Comparison of ENCODE assay signal across 23 cellular contexts in genomic region chr12:102913453-102914226, GRCh38. TPM values are rescaled to one million over a fixed set of nuclear protein-coding genes. Genes with fewer than 3 reads are reported as not detected.
DNase-seq lines count a peak whose midpoint lies in the region; ATAC-seq, FAIRE-seq and TF ChIP-seq lines count a peak whose summit lies in the region.
"Had no signal": no experiment of that assay in that cellular context is flagged by ENCODE, and none has a peak within 500 bp of the region (broad histone marks: within the 10 kb centered on the region; RNA-seq: fewer than 3 reads in every experiment).

No MANE protein-coding gene starts in this region.

- POLR2A ChIA-PET in HepG2 (lab: Yijun Ruan, JAX), result interaction anchor here (1.8 to 3.4 kb wide), 3 partner anchors 10 to 29 kb away, joined by 5 to 22 read pairs (median 8); no protein-coding TSS in a partner anchor

- peak overlapping the region; percentile 91 for H3K9ac ChIP-seq in HepG2 (ENCODE audit: insufficient read depth, low read depth, low read length)

- peak; percentile 26 for DNase-seq in SK-MEL-5 (ENCODE audit: low read depth, low spot score)
- DNase-seq in epithelial cell of esophagus (ENCODE audit: low read depth), result peak; percentile 2
- no peak for DNase-seq in HepG2 (ENCODE audit: low spot score)
- peak; percentile 25 for DNase-seq in renal cortical epithelial cell (ENCODE audit: low read depth)
- DNase-seq in BE2C, result no peak
- DNase-seq in NCI-H1105 treated with DMSO at 0.1 percent for 48 hours (lab: John Stamatoyannopoulos, UW), result no peak
- DNase-seq in effector memory CD8-positive, alpha-beta T cell, result no peak
- DNase-seq: 8988T; ACHN; AML-193; Caco-2; CD4-positive, alpha-beta memory T cell; DMS153; DND-41; H9 had no signal

- H3K36me3 ChIP-seq in HepG2 (replicated peaks in 1 of 2; ENCODE audit: control insufficient read depth in 1 of 2, insufficient read depth in 2 of 2, low read length in 2 of 2), result peaks cover 5 to 16% of the 10 kb centered on the region in 2 experiments
- no peaks in the 10 kb centered on the region for H3K36me3 ChIP-seq in BE2C

- peak overlapping the region; percentile 90 for H3K4me2 ChIP-seq in HepG2 (ENCODE audit: low read depth, low read length)
- H3K4me2 ChIP-seq: A549, GM23338 had no signal

- no peaks in the 10 kb centered on the region for H4K20me1 ChIP-seq in HepG2 (ENCODE audit: insufficient read depth, low read length)

- peaks cover 10 to 18% of the 10 kb centered on the region in 2 donors for H3K27me3 Mint-ChIP-seq in effector memory CD8-positive, alpha-beta T cell

- H3K4me1 ChIP-seq in HepG2 (ENCODE audit: insufficient read depth, low read length) (peaks cover 76% of the 10 kb centered on the region), BE2C (no peaks in the 10 kb centered on the region)
- H3K4me1 ChIP-seq: A549, Caco-2 had no signal

- no peak overlapping the region for H3K4me3 Mint-ChIP-seq in effector memory CD8-positive, alpha-beta T cell
- H3K4me3 Mint-ChIP-seq: CD4-positive, alpha-beta memory T cell; GM23338; H9 had no signal

- TF ChIP-seq CTCF in epithelial cell of esophagus (IDR thresholded peaks at IDR 0.05; ENCODE audit: insufficient read depth, low read depth, low read length, missing control alignments) (no peak), HepG2 (CRISPR knock-in tag; IDR thresholded peaks at IDR 0.05) (no peak), BE2C (IDR thresholded peaks at IDR 0.05; ENCODE audit: low read depth, low read length) (no peak)

- H3K4me3 ChIP-seq in epithelial cell of esophagus (ENCODE audit: low read length) (no peak overlapping the region), HepG2 (replicated peaks in 1 of 3; ENCODE audit: insufficient read depth in 1 of 3, low read depth in 2 of 3, low read length in 3 of 3) (peak overlapping the region; percentile 67 to 83 (median 74); a peak in 4 of 6 replicates), BE2C (ENCODE audit: low read depth, low read length) (no peak overlapping the region)
- H3K4me3 ChIP-seq: A549, GM23338 had no signal

- no peak overlapping the region for H3K27ac Mint-ChIP-seq in effector memory CD8-positive, alpha-beta T cell
- H3K27ac Mint-ChIP-seq: CD4-positive, alpha-beta memory T cell; GM23338; H9 had no signal

- H3K27me3 ChIP-seq in HepG2 (ENCODE audit: control insufficient read depth in 1 of 2, insufficient read depth in 2 of 2, low read length in 2 of 2) (no peaks in the 10 kb centered on the region; a peak in 1 of 5 replicates), BE2C (no peaks in the 10 kb centered on the region; the same call in 1 of the 2 replicates)

- peaks cover 89% of the 10 kb centered on the region for H3K79me2 ChIP-seq in HepG2 (ENCODE audit: insufficient read depth, low read length)

- WGBS in HepG2 (ENCODE audit: low lambda C conversion rate), result 40% methylated on average over 2 of the region's 2 CpGs

- in situ Hi-C loops in SK-MEL-5 (cut with HindIII; ENCODE audit: low pct_unique_long_range_greater_than_20kb, low sequenced_read_pairs), result no loop called here
- in situ Hi-C loops in HepG2 (cut with HindIII; ENCODE audit: extremely low pct_ligation_motif_present, low pct_unique_long_range_greater_than_20kb), result no loop called here

- BruUV-seq in HepG2 (replicated peaks; lab: Mats Ljungman, UMichigan), result no TSS peak

- TF ChIP-seq EP300 in HepG2 (IDR thresholded peaks at IDR 0.05; ENCODE audit: low read depth in 2 of 2, low read length in 2 of 2) (peak in 1 of 2 experiments; percentile 30; a peak in 1 of 4 replicates), HepG2 (CRISPR knock-in tag; IDR thresholded peaks at IDR 0.05; ENCODE audit: borderline replicate concordance) (no peak)

- peaks cover 0 to 5% of the 10 kb centered on the region in 2 donors for H3K4me1 Mint-ChIP-seq in effector memory CD8-positive, alpha-beta T cell (ENCODE audit: low read depth in 2 of 2)

- peak overlapping the region; percentile 92 for H3K27ac ChIP-seq in HepG2 (ENCODE audit: extremely low read length, insufficient read depth, low read length)
- H3K27ac ChIP-seq: A549 had no signal

- ATAC-seq in HepG2, result no peak
- no peak for ATAC-seq in effector memory CD8-positive, alpha-beta T cell (replicated peaks)
- ATAC-seq: A549, GM23338, HCT116 had no signal

- no peak for FAIRE-seq in HepG2 (lab: Jason Lieb, UNC)
- FAIRE-seq: A549, G401.6, GM12892, GM19239 had no signal

- no peaks in the 10 kb centered on the region for H3K9me3 Mint-ChIP-seq in effector memory CD8-positive, alpha-beta T cell
- H3K9me3 Mint-ChIP-seq: CD4-positive, alpha-beta memory T cell; GM23338; H9 had no signal

- CTCF ChIA-PET in HepG2 (lab: Yijun Ruan, JAX; ENCODE audit: low intra/inter-chr PET ratio, low total read pairs), result no interaction called here

- H3K36me3 Mint-ChIP-seq in effector memory CD8-positive, alpha-beta T cell (ENCODE audit: insufficient read depth), result no peaks in the 10 kb centered on the region
- H3K36me3 Mint-ChIP-seq: CD4-positive, alpha-beta memory T cell had no signal

- H2AFZ ChIP-seq in HepG2 (ENCODE audit: low read length), result no peak overlapping the region
- H2AFZ ChIP-seq: GM23338 had no signal

- intact Hi-C loops in HepG2 (cut with micrococcal nuclease; ENCODE audit: unreplicated experiment), result no loop called here

- TF ChIP-seq POLR2A in HepG2 (IDR thresholded peaks at IDR 0.05; ENCODE audit: insufficient read depth in 1 of 2, low read depth in 2 of 2, low read length in 2 of 2), result no peak

- no peak for TF ChIP-seq RAD21 in HepG2 (CRISPR knock-in tag; IDR thresholded peaks at IDR 0.05)

- no peaks in the 10 kb centered on the region for H3K9me3 ChIP-seq in HepG2 (ENCODE audit: low read length)
- H3K9me3 ChIP-seq in BE2C, result no peaks in the 10 kb centered on the region
- H3K9me3 ChIP-seq: A549, Caco-2 had no signal

TF ChIP-seq in HepG2, 621 proteins besides CTCF, POLR2A, EP300 and RAD21 (continues in another document):
- TF ChIP-seq ZNF10 (CRISPR knock-in tag; IDR thresholded peaks at IDR 0.05; ENCODE audit: borderline replicate concordance, low read depth), result no peak

RNA-seq across cellular contexts. Expression of gene PAH, which starts 3.4 kb away (rescaled TPM):
- total RNA-seq in SK-MEL-5 (2014; rRNA removed; shearing (Covaris generic)), result 0.58 TPM in 1 of 2 replicates, not detected in the other
- 0.32 and 1.5 TPM in 2 replicates for polyA plus RNA-seq in SK-MEL-5 (2015; cell fraction: cytosol; rRNA removed)
- 2.4 and 8.8 TPM in 2 replicates for polyA plus RNA-seq in SK-MEL-5 (2015; cell fraction: nucleus; rRNA removed)
- total RNA-seq in HepG2 (2016; rRNA removed; fragmentation: Illumina TruSeq; extraction: Trizol) (451 and 537 TPM in 2 replicates), renal cortical epithelial cell (0.52 TPM in 1 of 2 replicates, not detected in the other)
- total RNA-seq in HepG2 (2016; cell fraction: cytosol; rRNA removed; fragmentation: Illumina TruSeq; extraction: Trizol; ENCODE audit: low read depth), result 45.5 and 48.1 TPM in 2 replicates
- total RNA-seq in HepG2 (2016; cell fraction: insoluble cytoplasmic fraction; rRNA removed; fragmentation: Illumina TruSeq; extraction: Trizol), result 427 and 542 TPM in 2 replicates
- 112 and 115 TPM in 2 replicates for total RNA-seq in HepG2 (2016; cell fraction: membrane; rRNA removed; fragmentation: Illumina TruSeq; extraction: Trizol)
- total RNA-seq in HepG2 (2016; cell fraction: nucleus; rRNA removed; fragmentation: Illumina TruSeq; extraction: Trizol), result 530 and 572 TPM in 2 replicates
- 163 and 192 TPM in 2 replicates for polyA plus RNA-seq in HepG2 (2011; rRNA removed)
- 79.5 and 104 TPM in 2 replicates for polyA plus RNA-seq in HepG2 (2011; cell fraction: cytosol; rRNA removed)
- polyA plus RNA-seq in HepG2 (2011; cell fraction: nucleus; rRNA removed), result 720 and 747 TPM in 2 replicates
- polyA plus RNA-seq in HepG2 (2012), result 261 and 346 TPM in 2 replicates
- 29.3 and 34.8 TPM in 2 replicates for polyA plus RNA-seq in HepG2 (2016; cell fraction: cytosol; fragmentation: Illumina TruSeq; extraction: Trizol; ENCODE audit: low read depth)
- 690 and 696 TPM in 2 replicates for polyA plus RNA-seq in HepG2 (2016; cell fraction: insoluble cytoplasmic fraction; fragmentation: Illumina TruSeq; extraction: Trizol; ENCODE audit: low read depth)
- 72.7 and 81.5 TPM in 2 replicates for polyA plus RNA-seq in HepG2 (2016; cell fraction: membrane; fragmentation: Illumina TruSeq; extraction: Trizol; ENCODE audit: low read depth)
- 819 and 859 TPM in 2 replicates for polyA plus RNA-seq in HepG2 (2016; cell fraction: nucleus; fragmentation: Illumina TruSeq; extraction: Trizol; ENCODE audit: insufficient read depth, low read depth)
- 92.0 TPM in 1 of 2 replicates, not detected in the other for polyA minus RNA-seq in HepG2 (2011; rRNA and poly(A)+ RNA removed; ENCODE audit: low replicate concordance)
- polyA minus RNA-seq in HepG2 (2011; cell fraction: cytosol; rRNA and poly(A)+ RNA removed), result 67.0 and 67.1 TPM in 2 replicates
- 280 and 289 TPM in 2 replicates for polyA minus RNA-seq in HepG2 (2011; cell fraction: nucleus; rRNA and poly(A)+ RNA removed)
- not detected for polyA plus RNA-seq in BE2C (2012; ENCODE audit: insufficient read depth, insufficient read length, low read depth)
- total RNA-seq: CD4-positive, alpha-beta memory T cell had no signal
- polyA plus RNA-seq: A549; BJ; CD4-positive, alpha-beta memory T cell had no signal

RNA-seq across cellular contexts. Expression of gene ASCL1, which starts 43.8 kb away (rescaled TPM):
- total RNA-seq in SK-MEL-5 (2014; rRNA removed; shearing (Covaris generic)), result 0.29 TPM in 1 of 2 replicates, not detected in the other
- 0.27 TPM in 1 of 2 replicates, not detected in the other for polyA plus RNA-seq in SK-MEL-5 (2015; cell fraction: cytosol; rRNA removed)
- polyA plus RNA-seq in SK-MEL-5 (2015; cell fraction: nucleus; rRNA removed), result not detected in 2 replicates
- not detected in 2 replicates for total RNA-seq in HepG2 (2016; rRNA removed; fragmentation: Illumina TruSeq; extraction: Trizol)
- total RNA-seq in HepG2 (2016; cell fraction: cytosol; rRNA removed; fragmentation: Illumina TruSeq; extraction: Trizol; ENCODE audit: low read depth), result not detected in 2 replicates
- not detected in 2 replicates for total RNA-seq in HepG2 (2016; cell fraction: insoluble cytoplasmic fraction; rRNA removed; fragmentation: Illumina TruSeq; extraction: Trizol)
- not detected in 2 replicates for total RNA-seq in HepG2 (2016; cell fraction: membrane; rRNA removed; fragmentation: Illumina TruSeq; extraction: Trizol)
- total RNA-seq in HepG2 (2016; cell fraction: nucleus; rRNA removed; fragmentation: Illumina TruSeq; extraction: Trizol), result not detected in 2 replicates
- not detected in 2 replicates for polyA plus RNA-seq in HepG2 (2011; rRNA removed)
- 0.03 TPM in 1 of 2 replicates, not detected in the other for polyA plus RNA-seq in HepG2 (2011; cell fraction: cytosol; rRNA removed)
- polyA plus RNA-seq in HepG2 (2011; cell fraction: nucleus; rRNA removed), result not detected in 2 replicates
- polyA plus RNA-seq in HepG2 (2012), result not detected in 2 replicates
- polyA plus RNA-seq in HepG2 (2016; cell fraction: cytosol; fragmentation: Illumina TruSeq; extraction: Trizol; ENCODE audit: low read depth), result not detected in 2 replicates
- polyA plus RNA-seq in HepG2 (2016; cell fraction: insoluble cytoplasmic fraction; fragmentation: Illumina TruSeq; extraction: Trizol; ENCODE audit: low read depth), result not detected in 2 replicates
- not detected in 2 replicates for polyA plus RNA-seq in HepG2 (2016; cell fraction: membrane; fragmentation: Illumina TruSeq; extraction: Trizol; ENCODE audit: low read depth)
- polyA plus RNA-seq in HepG2 (2016; cell fraction: nucleus; fragmentation: Illumina TruSeq; extraction: Trizol; ENCODE audit: insufficient read depth, low read depth), result not detected in 2 replicates
- polyA minus RNA-seq in HepG2 (2011; rRNA and poly(A)+ RNA removed; ENCODE audit: low replicate concordance), result not detected in 2 replicates
- not detected in 2 replicates for polyA minus RNA-seq in HepG2 (2011; cell fraction: cytosol; rRNA and poly(A)+ RNA removed)
- polyA minus RNA-seq in HepG2 (2011; cell fraction: nucleus; rRNA and poly(A)+ RNA removed), result not detected in 2 replicates
- total RNA-seq in renal cortical epithelial cell, result not detected in 2 replicates
- polyA plus RNA-seq in BE2C (2012; ENCODE audit: insufficient read depth, insufficient read length, low read depth), result 25.5 TPM
- total RNA-seq: Caco-2; CD4-positive, alpha-beta memory T cell; GM23338; H4; H9 had no signal
- polyA plus RNA-seq: CD4-positive, alpha-beta memory T cell had no signal

Comparison
In these comparisons a context has a peak if more than half of its experiments do, and no peak if none do; other contexts are left out.
1. DNase-seq: peak in SK-MEL-5 (single experiment), epithelial cell of esophagus (single experiment) and renal cortical epithelial cell (single experiment); none in HepG2 (single experiment), BE2C (single experiment), NCI-H1105 treated with DMSO at 0.1 percent for 48 hours (single experiment) and effector memory CD8-positive, alpha-beta T cell (0 of 3).
2. H3K4me3 ChIP-seq: peak in HepG2 (3 of 3); none in epithelial cell of esophagus (single experiment) and BE2C (single experiment).
3. RNA of gene PAH, which starts 3.4 kb away (total RNA-seq): 45.5 to 572 TPM in HepG2; 0.58 TPM in SK-MEL-5 and 0.52 TPM in renal cortical epithelial cell; every median in the first group is over 10 times any median in the second.